ENCODE assay signal across 35 cellular contexts in the genomic region with DNA sequence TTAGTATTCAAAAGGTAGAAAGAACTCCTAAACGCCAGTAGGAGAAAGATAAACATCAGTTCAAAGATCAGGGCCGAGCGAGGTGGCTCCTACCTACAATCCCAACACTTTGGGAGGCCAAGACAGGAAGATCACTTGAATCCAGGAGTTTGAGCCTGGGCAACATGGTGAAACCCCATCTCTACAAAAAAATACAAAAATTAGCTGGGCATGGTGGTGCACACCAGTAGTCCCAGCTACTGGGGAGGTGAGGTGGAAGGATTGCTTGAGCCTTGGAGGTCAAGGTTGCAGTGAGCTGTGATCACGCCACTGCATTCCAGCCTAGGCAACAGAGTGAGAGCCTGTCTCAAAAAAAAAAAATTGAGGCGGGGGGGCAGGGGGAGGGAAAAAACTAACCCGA. TPM values are rescaled to one million over a fixed set of nuclear protein-coding genes. Genes with fewer than 3 reads are reported as not detected.
A peak's percentile ranks its signal among the peaks of the same experiment; 100 is the strongest.
DNase-seq lines count a peak whose midpoint lies in the region; ATAC-seq, FAIRE-seq and TF ChIP-seq lines count a peak whose summit lies in the region.
"Had no signal": no experiment of that assay in that cellular context is flagged by ENCODE, and none has a peak within 500 bp of the region (broad histone marks: within the 10 kb centered on the region; RNA-seq: fewer than 3 reads in every experiment).

No MANE protein-coding gene starts in this region.

- ATAC-seq in HepG2 (peak; percentile 69), right lobe of liver (no peak), K562 (no peak)
- ATAC-seq: A549; CD8-positive, alpha-beta T cell had no signal

- POLR2A ChIA-PET in HepG2 (lab: Yijun Ruan, JAX) = no interaction called here
- POLR2A ChIA-PET in K562 (lab: Yijun Ruan, JAX) = interaction anchor here (0.7 kb wide), 1 partner anchor 12 kb away, joined by 3 read pairs; no protein-coding TSS in a partner anchor

- H3K9me1 ChIP-seq in K562 (ENCODE audit: control insufficient read depth, insufficient read depth, low read length) = no peaks in the 10 kb centered on the region

- no peak overlapping the region for H3K27ac ChIP-seq in HepG2 (ENCODE audit: extremely low read length, insufficient read depth, low read length)
- no peak overlapping the region for H3K27ac ChIP-seq in right lobe of liver
- no peak overlapping the region for H3K27ac ChIP-seq in K562 (ENCODE audit: extremely low read depth, low read depth, low read length)
- H3K27ac ChIP-seq: 22Rv1; A549; BLaER1; BLaER1 treated with 17β-estradiol and CSF1 and Interleukin-3, amounts not matched to agents 10 nM and 100 nM; C4-2B had no signal

- H3K79me2 ChIP-seq in HepG2 (ENCODE audit: insufficient read depth, low read length) (no peaks in the 10 kb centered on the region), K562 (ENCODE audit: control insufficient read depth, insufficient read depth, low read length) (peaks cover 93% of the 10 kb centered on the region)

- TF ChIP-seq EP300 in HepG2 (IDR thresholded peaks at IDR 0.05; ENCODE audit: low read depth in 2 of 2, low read length in 2 of 2) (no peak), HepG2 (CRISPR knock-in tag; IDR thresholded peaks at IDR 0.05; ENCODE audit: borderline replicate concordance) (no peak), K562 (IDR thresholded peaks at IDR 0.05; ENCODE audit: low read length) (no peak)

- H3K4me3 ChIP-seq in HepG2 (replicated peaks in 1 of 3; ENCODE audit: insufficient read depth in 1 of 3, low read depth in 2 of 3, low read length in 3 of 3) (0 out of 6 replicates have a peak overlapping the region, but pooled peaks of 1 of the 3 experiments have one; percentile 17), right lobe of liver (no peak overlapping the region), K562 (no peak overlapping the region)
- H3K4me3 ChIP-seq: A549; BLaER1; BLaER1 treated with 17β-estradiol and CSF1 and Interleukin-3, amounts not matched to agents 10 nM and 100 nM had no signal

- no peaks in the 10 kb centered on the region for H3K9me3 Mint-ChIP-seq in endothelial cell (ENCODE audit: unreplicated experiment)
- H3K9me3 Mint-ChIP-seq: CD4-positive, alpha-beta memory T cell; CD4-positive, alpha-beta T cell; CD8-positive, alpha-beta memory T cell; CD8-positive, alpha-beta T cell had no signal

- intact Hi-C loops in HepG2 (cut with micrococcal nuclease; ENCODE audit: unreplicated experiment) (no loop called here), right lobe of liver (cut with DNase I) (no loop called here), K562 (cut with micrococcal nuclease) (no loop called here)

- H3K9ac ChIP-seq in HepG2 (ENCODE audit: insufficient read depth, low read depth, low read length) (no peak overlapping the region), K562 (ENCODE audit: insufficient read depth in 1 of 2, low read depth in 2 of 2, low read length in 2 of 2) (no peak overlapping the region)
- H3K9ac ChIP-seq: BLaER1; BLaER1 treated with 17β-estradiol and CSF1 and Interleukin-3, amounts not matched to agents 10 nM and 100 nM had no signal

- DNase-seq in HepG2 (ENCODE audit: low spot score) (peak; percentile 53), right lobe of liver (no peak), K562 (ENCODE audit: extremely low read depth in 1 of 4, low spot score in 3 of 4) (no peak), endothelial cell (ENCODE audit: low spot score) (no peak), NCI-H446 treated with DMSO at 0.1 percent for 48 hours (lab: John Stamatoyannopoulos, UW) (no peak), glomerular visceral epithelial cell (ENCODE audit: extremely low spot score) (no peak)
- DNase-seq: 8988T; ACHN; AML-193; BE2C; C1 segment of cervical spinal cord; Caco-2; Calu3; CD4-positive, alpha-beta memory T cell; CD4-positive, alpha-beta T cell; CD4-positive, CD25-positive, alpha-beta regulatory T cell; CD8-positive, alpha-beta memory T cell; CD8-positive, alpha-beta T cell; COR-L47; DMS 273 treated with DMSO at 0.1 percent for 48 hours; DMS153; DMS53; DMS79; DMS79 treated with DMSO at 0.1 percent for 48 hours; DND-41; EL had no signal

- H3K27me3 Mint-ChIP-seq in endothelial cell (ENCODE audit: unreplicated experiment) = peaks cover 2% of the 10 kb centered on the region
- H3K27me3 Mint-ChIP-seq: B cell; CD4-positive, alpha-beta T cell had no signal

- no peaks in the 10 kb centered on the region for H3K36me3 Mint-ChIP-seq in endothelial cell (ENCODE audit: low read depth, unreplicated experiment)
- H3K36me3 Mint-ChIP-seq: CD14-positive monocyte; CD4-positive, alpha-beta memory T cell; CD4-positive, CD25-positive, alpha-beta regulatory T cell; CD8-positive, alpha-beta memory T cell; CD8-positive, alpha-beta T cell had no signal

- H3K4me1 ChIP-seq in HepG2 (ENCODE audit: insufficient read depth, low read length) = peaks cover 13% of the 10 kb centered on the region
- no peaks in the 10 kb centered on the region for H3K4me1 ChIP-seq in right lobe of liver
- H3K4me1 ChIP-seq in K562 (replicated peaks in 1 of 2; ENCODE audit: control insufficient read depth in 2 of 2, insufficient read depth in 2 of 2, low read length in 2 of 2) = peaks cover 0 to 16% of the 10 kb centered on the region in 2 experiments; a peak in 3 of 5 replicates
- H3K4me1 ChIP-seq: A549, BE2C, BLaER1, Caco-2 had no signal

- in situ Hi-C loops in HepG2 (cut with HindIII; ENCODE audit: extremely low pct_ligation_motif_present, low pct_unique_long_range_greater_than_20kb) (no loop called here), K562 (cut with MboI) (no loop called here)

- H3K9me3 ChIP-seq in HepG2 (ENCODE audit: low read length) (no peaks in the 10 kb centered on the region), right lobe of liver (no peaks in the 10 kb centered on the region), K562 (replicated peaks; ENCODE audit: control insufficient read depth, insufficient read depth, low read depth, low read length) (no peaks in the 10 kb centered on the region)
- H3K9me3 ChIP-seq: A549, BE2C, BLaER1, Caco-2 had no signal

- H4K20me1 ChIP-seq in HepG2 (ENCODE audit: insufficient read depth, low read length) (no peaks in the 10 kb centered on the region), K562 (replicated peaks; ENCODE audit: control insufficient read depth, insufficient read depth, low read length) (no peaks in the 10 kb centered on the region)
- H4K20me1 ChIP-seq: BLaER1; BLaER1 treated with 17β-estradiol and CSF1 and Interleukin-3, amounts not matched to agents 10 nM and 100 nM had no signal

- H3K4me2 ChIP-seq in HepG2 (ENCODE audit: low read depth, low read length) (peak overlapping the region; percentile 36), K562 (ENCODE audit: insufficient read depth, low read length) (no peak overlapping the region)
- H3K4me2 ChIP-seq: A549; BLaER1; BLaER1 treated with 17β-estradiol and CSF1 and Interleukin-3, amounts not matched to agents 10 nM and 100 nM had no signal

- H2AFZ ChIP-seq in HepG2 (ENCODE audit: low read length) (no peak overlapping the region), K562 (ENCODE audit: low read depth, low read length) (no peak overlapping the region)

- FAIRE-seq in HepG2 (lab: Jason Lieb, UNC) = peak; percentile 30
- FAIRE-seq in K562 (lab: Jason Lieb, UNC) = no peak
- FAIRE-seq: A204.1, A549, D721Med had no signal

- peaks cover 0 to 7% of the 10 kb centered on the region in 2 experiments; a peak in 2 of 5 replicates for H3K27me3 ChIP-seq in HepG2 (ENCODE audit: control insufficient read depth in 1 of 2, insufficient read depth in 2 of 2, low read length in 2 of 2)
- H3K27me3 ChIP-seq in right lobe of liver = no peaks in the 10 kb centered on the region
- H3K27me3 ChIP-seq in K562 (ENCODE audit: control insufficient read depth in 2 of 2, insufficient read depth in 2 of 2, low read length in 2 of 2) = no peaks in the 10 kb centered on the region
- H3K27me3 ChIP-seq: BE2C; BLaER1; BLaER1 treated with 17β-estradiol and CSF1 and Interleukin-3, amounts not matched to agents 10 nM and 100 nM had no signal

- TF ChIP-seq POLR2A in HepG2 (IDR thresholded peaks at IDR 0.05; ENCODE audit: insufficient read depth in 1 of 2, low read depth in 2 of 2, low read length in 2 of 2) = no peak
- no peak for TF ChIP-seq POLR2A in right lobe of liver (IDR thresholded peaks at IDR 0.05)
- TF ChIP-seq POLR2A in K562 (conservative IDR thresholded peaks at IDR 0.05) = no peak

- TF ChIP-seq CTCF in HepG2 (CRISPR knock-in tag; IDR thresholded peaks at IDR 0.05) (no peak), right lobe of liver (IDR thresholded peaks at IDR 0.05) (no peak), K562 (IDR thresholded peaks at IDR 0.05 in 2 of 3, conservative IDR thresholded peaks at IDR 0.05 in 1 of 3; ENCODE audit: insufficient read depth in 2 of 3, low read depth in 1 of 3, low read length in 3 of 3) (no peak), endothelial cell (IDR thresholded peaks at IDR 0.05; ENCODE audit: unreplicated experiment) (no peak)

- peak overlapping the region; percentile 43 for H3K4me3 Mint-ChIP-seq in endothelial cell (ENCODE audit: unreplicated experiment)
- H3K4me3 Mint-ChIP-seq: B cell; CD14-positive monocyte; CD4-positive, alpha-beta memory T cell; CD4-positive, alpha-beta T cell; CD4-positive, CD25-positive, alpha-beta regulatory T cell; CD8-positive, alpha-beta memory T cell; CD8-positive, alpha-beta T cell had no signal

- TF ChIP-seq RAD21 in HepG2 (CRISPR knock-in tag; IDR thresholded peaks at IDR 0.05) (no peak), K562 (CRISPR knock-in tag; conservative IDR thresholded peaks at IDR 0.05 in 1 of 2, IDR thresholded peaks at IDR 0.05 in 1 of 2) (no peak)

- H3K4me1 Mint-ChIP-seq in endothelial cell (ENCODE audit: unreplicated experiment) = peaks cover 14% of the 10 kb centered on the region
- H3K4me1 Mint-ChIP-seq: B cell; CD4-positive, alpha-beta memory T cell; CD4-positive, CD25-positive, alpha-beta regulatory T cell; CD8-positive, alpha-beta memory T cell had no signal

- BruUV-seq in HepG2 (replicated peaks; lab: Mats Ljungman, UMichigan) = no TSS peak
- BruUV-seq in K562 (replicated peaks; lab: Mats Ljungman, UMichigan) = no TSS peak

- no peaks in the 10 kb centered on the region for H3K36me3 ChIP-seq in HepG2 (replicated peaks in 1 of 2; ENCODE audit: control insufficient read depth in 1 of 2, insufficient read depth in 2 of 2, low read length in 2 of 2)
- no peaks in the 10 kb centered on the region for H3K36me3 ChIP-seq in right lobe of liver
- H3K36me3 ChIP-seq in K562 (ENCODE audit: control insufficient read depth, insufficient read depth, low read length) = peaks cover 3% of the 10 kb centered on the region; the same call in 1 of the 3 replicates
- H3K36me3 ChIP-seq: BE2C; BLaER1 treated with 17β-estradiol and CSF1 and Interleukin-3, amounts not matched to agents 10 nM and 100 nM had no signal

- H3K27ac Mint-ChIP-seq in endothelial cell (ENCODE audit: unreplicated experiment) = no peak overlapping the region
- H3K27ac Mint-ChIP-seq: B cell; CD4-positive, alpha-beta memory T cell; CD4-positive, alpha-beta T cell; CD4-positive, CD25-positive, alpha-beta regulatory T cell; CD8-positive, alpha-beta memory T cell; CD8-positive, alpha-beta T cell had no signal

- WGBS in HepG2 (ENCODE audit: low lambda C conversion rate) = 17% methylated on average over 6 of the region's 6 CpGs
- 47% methylated on average over 6 of the region's 6 CpGs for WGBS in right lobe of liver (ENCODE audit: insufficient coverage, low coverage, low lambda C conversion rate, missing lambda C conversion rate)
- 87% methylated on average over 4 of the region's 6 CpGs for WGBS in K562 (ENCODE audit: insufficient coverage, low coverage, missing lambda C conversion rate)

- CTCF ChIA-PET in HepG2 (lab: Yijun Ruan, JAX; ENCODE audit: low intra/inter-chr PET ratio, low total read pairs) (no interaction called here), K562 (lab: Yijun Ruan, JAX; ENCODE audit: low intra/inter-chr PET ratio) (interaction anchor here (0.6 kb wide), 1 partner anchor 144 kb away, joined by 6 read pairs; no protein-coding TSS in a partner anchor)

RNA-seq across cellular contexts. Expression of gene MBOAT2, which starts 40.6 kb away (rescaled TPM):
- 0.11 TPM in 2 replicates for total RNA-seq in HepG2 (2016; rRNA removed; fragmentation: Illumina TruSeq; extraction: Trizol)
- total RNA-seq in HepG2 (2016; cell fraction: cytosol; rRNA removed; fragmentation: Illumina TruSeq; extraction: Trizol; ENCODE audit: low read depth) = 0.20 and 0.71 TPM in 2 replicates
- total RNA-seq in HepG2 (2016; cell fraction: insoluble cytoplasmic fraction; rRNA removed; fragmentation: Illumina TruSeq; extraction: Trizol) = 0.22 and 0.40 TPM in 2 replicates
- total RNA-seq in HepG2 (2016; cell fraction: membrane; rRNA removed; fragmentation: Illumina TruSeq; extraction: Trizol) = 0.17 and 0.34 TPM in 2 replicates
- 0.09 and 0.31 TPM in 2 replicates for total RNA-seq in HepG2 (2016; cell fraction: nucleus; rRNA removed; fragmentation: Illumina TruSeq; extraction: Trizol)
- 0.09 and 0.36 TPM in 2 replicates for polyA plus RNA-seq in HepG2 (2011; rRNA removed)
- polyA plus RNA-seq in HepG2 (2011; cell fraction: cytosol; rRNA removed) = 0.01 TPM in 1 of 2 replicates, not detected in the other
- 0.24 TPM in 1 of 2 replicates, not detected in the other for polyA plus RNA-seq in HepG2 (2011; cell fraction: nucleus; rRNA removed)
- polyA plus RNA-seq in HepG2 (2012) = not detected in 2 replicates
- polyA plus RNA-seq in HepG2 (2016; cell fraction: cytosol; fragmentation: Illumina TruSeq; extraction: Trizol; ENCODE audit: low read depth) = 0.19 and 0.32 TPM in 2 replicates
- polyA plus RNA-seq in HepG2 (2016; cell fraction: insoluble cytoplasmic fraction; fragmentation: Illumina TruSeq; extraction: Trizol; ENCODE audit: low read depth) = 0.08 TPM in 1 of 2 replicates, not detected in the other
- 0.24 and 0.25 TPM in 2 replicates for polyA plus RNA-seq in HepG2 (2016; cell fraction: membrane; fragmentation: Illumina TruSeq; extraction: Trizol; ENCODE audit: low read depth)
- not detected in 2 replicates for polyA plus RNA-seq in HepG2 (2016; cell fraction: nucleus; fragmentation: Illumina TruSeq; extraction: Trizol; ENCODE audit: insufficient read depth, low read depth)
- polyA minus RNA-seq in HepG2 (2011; rRNA and poly(A)+ RNA removed; ENCODE audit: low replicate concordance) = 0.84 and 7.1 TPM in 2 replicates
- not detected in 2 replicates for polyA minus RNA-seq in HepG2 (2011; cell fraction: cytosol; rRNA and poly(A)+ RNA removed)
- 0.37 and 0.39 TPM in 2 replicates for polyA minus RNA-seq in HepG2 (2011; cell fraction: nucleus; rRNA and poly(A)+ RNA removed)
- 1 to 10 TPM in 4 of 6 experiments, under 1 TPM in 2; 0.50 to 1.9 (median 1.5) TPM for total RNA-seq in right lobe of liver
- total RNA-seq in K562 (2011; cell fraction: chromatin; rRNA removed; ENCODE audit: low replicate concordance) = 112 and 313 TPM in 2 replicates
- total RNA-seq in K562 (2011; cell fraction: nucleolus; rRNA removed) = 47.4 and 65.8 TPM in 2 replicates
- total RNA-seq in K562 (2011; cell fraction: nucleoplasm; rRNA removed) = 143 and 203 TPM in 2 replicates
- total RNA-seq in K562 (2014; rRNA removed) = 19.2 and 22.8 TPM in 2 replicates
- total RNA-seq in K562 (2014; rRNA removed; fragmentation: Illumina TruSeq; extraction: Trizol) = 48.9 and 54.3 TPM in 2 replicates
- total RNA-seq in K562 (2015; rRNA removed; fragmentation: Illumina TruSeq; extraction: Trizol) = 26.1 and 27.9 TPM in 2 replicates
- total RNA-seq in K562 (2021) = 42.8 and 44.6 TPM in 2 replicates
- 101 and 122 TPM in 2 replicates for polyA plus RNA-seq in K562 (2011; rRNA removed)
- polyA plus RNA-seq in K562 (2011; cell fraction: cytosol; rRNA removed) = 18.7 and 42.5 TPM in 2 replicates
- polyA plus RNA-seq in K562 (2011; cell fraction: nucleus; rRNA removed) = 251 and 267 TPM in 2 replicates
- 19.2 and 19.7 TPM in 2 replicates for polyA plus RNA-seq in K562 (2012)
- 43.9 and 44.4 TPM in 2 replicates for polyA plus RNA-seq in K562 (2014; fragmentation: Illumina TruSeq; extraction: Trizol)
- 10 to 100 TPM in 1 of 2 experiments, 1 to 10 TPM in 1; 8.4 to 11.2 TPM for polyA plus RNA-seq in K562 (2014; fragmentation: Nextera tagmentation; extraction: Ambion mirVana)
- 27.6 and 31.1 TPM in 2 replicates for polyA plus RNA-seq in K562 (2014; rRNA removed)
- polyA minus RNA-seq in K562 (2011; rRNA and poly(A)+ RNA removed) = 107 and 132 TPM in 2 replicates
- polyA minus RNA-seq in K562 (2011; cell fraction: cytosol; rRNA and poly(A)+ RNA removed) = 31.1 and 32.9 TPM in 2 replicates
- 59.0 and 76.9 TPM in 2 replicates for polyA minus RNA-seq in K562 (2011; cell fraction: nucleus; rRNA and poly(A)+ RNA removed)
- total RNA-seq in endothelial cell (ENCODE audit: unreplicated experiment) = 71.6 TPM

Comparison
In these comparisons a context has a peak if more than half of its experiments do, and no peak if none do; other contexts are left out.
1. RNA of gene MBOAT2, which starts 40.6 kb away (total RNA-seq): 71.6 TPM in endothelial cell (single experiment) and 19.2 to 313 TPM in K562; 0.50 to 1.9 TPM in right lobe of liver and 0.09 to 0.71 TPM in HepG2; every median in the first group is over 4 times any median in the second.
2. Of the 241 proteins assayed by ChIP-seq in both HepG2 and K562: peak only in HepG2: FOXA3, GATAD2A, HMG20A, NCOR1, PATZ1, TCF7 and 3 more; only in K562: none; in both: none; in neither: 228; mixed calls (peak in some experiments, not most) for 4.